Comparison of ENCODE assay signal across 8 cellular contexts in genomic region chr4:177091515-177091914, GRCh38.
"Had no signal": no experiment of that assay in that cellular context is flagged by ENCODE, and none has a peak within 500 bp of the region (broad histone marks: within the 10 kb centered on the region; RNA-seq: fewer than 3 reads in every experiment).

No MANE protein-coding gene starts in this region.

- H3K4me3 ChIP-seq: GM23248, HAP-1 had no signal

- ATAC-seq: HCT116, HepG2 had no signal

- H3K27ac ChIP-seq: GM23248, HL-60 had no signal

- H3K4me1 ChIP-seq: HAP-1 had no signal

- H3K36me3 ChIP-seq: HAP-1 had no signal

- H3K9ac ChIP-seq: GM23248 had no signal

- H2AFZ ChIP-seq: GM23248 had no signal

- FAIRE-seq: HepG2 had no signal

- DNase-seq: GM23248, GOT3, H7, HFFc6 had no signal
